In genomic region chr6:96826865-96827264, GRCh38 we compare ENCODE assay signal across 24 cellular contexts.
"Had no signal": no experiment of that assay in that cellular context is flagged by ENCODE, and none has a peak within 500 bp of the region (broad histone marks: within the 10 kb centered on the region; RNA-seq: fewer than 3 reads in every experiment).

No MANE protein-coding gene starts in this region.

- H3K4me1 ChIP-seq: Peyer's patch, SJCRH30 had no signal

- H3K9me3 ChIP-seq: Peyer's patch, SJCRH30 had no signal

- H3K36me3 ChIP-seq: Peyer's patch had no signal

- H3K27me3 ChIP-seq: Peyer's patch, SJCRH30 had no signal

- H3K4me3 ChIP-seq: PC-9, Peyer's patch, SJCRH30 had no signal

- H3K27ac ChIP-seq: PC-9, Peyer's patch, SJCRH30 had no signal

- DNase-seq: IMR-90; KG1; NCI-H1092; NCI-H1105 treated with DMSO at 0.1 percent for 48 hours; NCI-H1417 treated with DMSO at 0.1 percent for 48 hours; NCI-H146; NCI-H1694 treated with DMSO at 0.1 percent for 48 hours; NCI-H1930; NCI-H2081; NCI-H2107; NCI-H2227 treated with DMSO at 0.1 percent for 48 hours; NCI-H510A; NCI-H524 treated with DMSO at 0.1 percent for 48 hours; NCI-H69; NCI-H774; NK-92 treated with Interleukin-12 subunit alpha and Interleukin-12 subunit beta, amount 100 ng/mL, for 24 hours; PC-9; Peyer's patch; SHP77 treated with DMSO at 0.1 percent for 48 hours; SJCRH30; T-helper 1 cell had no signal

- FAIRE-seq: HepG2 had no signal

- H3K4me2 ChIP-seq: PC-9 had no signal

- H2AFZ ChIP-seq: PC-9 had no signal

- ATAC-seq: HepG2, Right ventricle myocardium inferior, SK-N-SH treated with all-trans-retinoic acid at 6 μM for 48 hours had no signal
